In genomic region chr6:6707143-6707542, GRCh38 we compare ENCODE assay signal across 22 cellular contexts.
A peak's percentile ranks its signal among the peaks of the same experiment; 100 is the strongest.
DNase-seq lines count a peak whose midpoint lies in the region; ATAC-seq, FAIRE-seq and TF ChIP-seq lines count a peak whose summit lies in the region.
"Had no signal": no experiment of that assay in that cellular context is flagged by ENCODE, and none has a peak within 500 bp of the region (broad histone marks: within the 10 kb centered on the region; RNA-seq: fewer than 3 reads in every experiment).

No MANE protein-coding gene starts in this region.

- no peak for TF ChIP-seq RAD21 in K562 (CRISPR knock-in tag; conservative IDR thresholded peaks at IDR 0.05 in 1 of 2, IDR thresholded peaks at IDR 0.05 in 1 of 2)

- no peak overlapping the region for H3K4me2 ChIP-seq in mammary epithelial cell (ENCODE audit: insufficient read depth, low read depth, low read length)
- no peak overlapping the region for H3K4me2 ChIP-seq in K562 (ENCODE audit: insufficient read depth, low read length)
- H3K4me2 ChIP-seq: SK-N-SH had no signal

- H2AFZ ChIP-seq in mammary epithelial cell (ENCODE audit: low read depth, low read length) (peak overlapping the region; percentile 25), K562 (ENCODE audit: low read depth, low read length) (peak overlapping the region; percentile 10)

- ATAC-seq in K562 = no peak
- peak; percentile 44 for ATAC-seq in left lobe of liver
- ATAC-seq in gastrocnemius medialis = no peak
- ATAC-seq: activated CD4-positive, alpha-beta T cell treated with anti-CD3 and anti-CD28 coated beads for 36 hours; activated CD8-positive, alpha-beta T cell treated with anti-CD3 and anti-CD28 coated beads, Interleukin-2, amount 10 ng/mL, durations not matched to agents 7 days and 5 days; activated naive CD8-positive, alpha-beta T cell treated with anti-CD3 and anti-CD28 coated beads, Interleukin-2, amount 50 U/mL, for 24 hours had no signal

- H3K9me3 ChIP-seq in mammary epithelial cell (replicated peaks; ENCODE audit: insufficient read depth, low read length) (no peaks in the 10 kb centered on the region), breast epithelium (no peaks in the 10 kb centered on the region), K562 (replicated peaks; ENCODE audit: control insufficient read depth, insufficient read depth, low read depth, low read length) (no peaks in the 10 kb centered on the region), gastrocnemius medialis (no peaks in the 10 kb centered on the region), small intestine (ENCODE audit: control insufficient read depth, low read depth) (no peaks in the 10 kb centered on the region)
- H3K9me3 ChIP-seq: SK-N-SH had no signal

- BruUV-seq in mammary epithelial cell (replicated peaks; lab: Mats Ljungman, UMichigan) = no TSS peak
- no TSS peak for BruUV-seq in K562 (replicated peaks; lab: Mats Ljungman, UMichigan)

- POLR2A ChIA-PET in K562 (lab: Yijun Ruan, JAX) = no interaction called here

- H3K4me1 ChIP-seq in mammary epithelial cell (ENCODE audit: insufficient read depth, low read length) (peaks cover 9% of the 10 kb centered on the region), breast epithelium (no peaks in the 10 kb centered on the region), K562 (replicated peaks in 1 of 2; ENCODE audit: control insufficient read depth in 2 of 2, insufficient read depth in 2 of 2, low read length in 2 of 2) (peaks cover 38 to 65% of the 10 kb centered on the region in 2 experiments), urinary bladder (ENCODE audit: insufficient read depth) (no peaks in the 10 kb centered on the region), gastrocnemius medialis (no peaks in the 10 kb centered on the region), small intestine (ENCODE audit: control insufficient read depth in 2 of 2, insufficient read depth in 1 of 2, low read depth in 1 of 2, low read length in 1 of 2) (peaks cover 0 to 8% of the 10 kb centered on the region in 2 donors)

- H3K9ac ChIP-seq in mammary epithelial cell (ENCODE audit: insufficient read depth, low read length) (no peak overlapping the region), K562 (ENCODE audit: insufficient read depth in 1 of 2, low read depth in 2 of 2, low read length in 2 of 2) (no peak overlapping the region)
- H3K9ac ChIP-seq: SK-N-SH had no signal

- in situ Hi-C loops in mammary epithelial cell (cut with MboI; ENCODE audit: low sequenced_read_pairs in 2 of 2) (loop anchor here in 1 of 2 donors (25.0 kb wide), 1 partner anchor 905 kb away; no protein-coding TSS in a partner anchor), K562 (cut with MboI) (no loop called here), gastrocnemius medialis (cut with MboI; ENCODE audit: low sequenced_read_pairs in 4 of 4) (no loop called here)

- no peak for TF ChIP-seq POLR2A in breast epithelium (IDR thresholded peaks at IDR 0.05)
- no peak for TF ChIP-seq POLR2A in K562 (conservative IDR thresholded peaks at IDR 0.05)
- TF ChIP-seq POLR2A in gastrocnemius medialis (IDR thresholded peaks at IDR 0.05) = no peak

- H4K20me1 ChIP-seq in mammary epithelial cell (ENCODE audit: insufficient read depth, low read length) (no peaks in the 10 kb centered on the region), K562 (replicated peaks; ENCODE audit: control insufficient read depth, insufficient read depth, low read length) (no peaks in the 10 kb centered on the region)

- H3K9me1 ChIP-seq in K562 (ENCODE audit: control insufficient read depth, insufficient read depth, low read length) = no peaks in the 10 kb centered on the region

- 95% methylated on average over 5 of the region's 6 CpGs for WGBS in mammary epithelial cell (ENCODE audit: low coverage, missing lambda C conversion rate)
- WGBS in K562 (ENCODE audit: insufficient coverage, low coverage, missing lambda C conversion rate) = 95% methylated on average over 6 of the region's 6 CpGs
- WGBS in urinary bladder = 91% methylated on average over 6 of the region's 6 CpGs
- 88 to 93% (median 92%) methylated on average over 6 of the region's 6 CpGs for WGBS in small intestine, 3 donors

- CTCF ChIA-PET in mammary epithelial cell (lab: Charles Lee; ENCODE audit: low non-redundant PET) (no interaction called here), K562 (lab: Yijun Ruan, JAX; ENCODE audit: low intra/inter-chr PET ratio) (no interaction called here)

- H3K27ac ChIP-seq in mammary epithelial cell (ENCODE audit: insufficient read depth, low read depth, low read length) (no peak overlapping the region), breast epithelium (no peak overlapping the region), K562 (ENCODE audit: extremely low read depth, low read depth, low read length) (no peak overlapping the region), urinary bladder (ENCODE audit: low read depth) (peak overlapping the region; percentile 14), gastrocnemius medialis (no peak overlapping the region), small intestine (ENCODE audit: low read depth in 1 of 2, low read length in 1 of 2) (no peak overlapping the region)

- no peak for TF ChIP-seq CTCF in mammary epithelial cell (conservative IDR thresholded peaks at IDR 0.05 in 1 of 2, IDR thresholded peaks at IDR 0.05 in 1 of 2; ENCODE audit: extremely low read depth in 1 of 2, insufficient read depth in 1 of 2, low read depth in 1 of 2, low read length in 2 of 2)
- TF ChIP-seq CTCF in breast epithelium (IDR thresholded peaks at IDR 0.05) = no peak
- TF ChIP-seq CTCF in K562 (IDR thresholded peaks at IDR 0.05 in 2 of 3, conservative IDR thresholded peaks at IDR 0.05 in 1 of 3; ENCODE audit: insufficient read depth in 2 of 3, low read depth in 1 of 3, low read length in 3 of 3) = no peak
- TF ChIP-seq CTCF in gastrocnemius medialis (IDR thresholded peaks at IDR 0.05 in 4 of 5, conservative IDR thresholded peaks at IDR 0.05 in 1 of 5) = no peak

- TF ChIP-seq EP300 in K562 (IDR thresholded peaks at IDR 0.05; ENCODE audit: low read length) = no peak

- no peak overlapping the region for H3K4me3 ChIP-seq in mammary epithelial cell (replicated peaks in 1 of 3; ENCODE audit: insufficient read depth in 1 of 3, low read depth in 2 of 3, low read length in 3 of 3)
- H3K4me3 ChIP-seq in breast epithelium = no peak overlapping the region
- H3K4me3 ChIP-seq in K562 = no peak overlapping the region
- H3K4me3 ChIP-seq in urinary bladder (ENCODE audit: low read depth, low read length) = no peak overlapping the region
- no peak overlapping the region for H3K4me3 ChIP-seq in gastrocnemius medialis
- H3K4me3 ChIP-seq in small intestine (ENCODE audit: low read depth in 1 of 2, low read length in 2 of 2) = no peak overlapping the region

- intact Hi-C loops in mammary epithelial cell (cut with micrococcal nuclease) (no loop called here), breast epithelium (cut with DNase I; ENCODE audit: low total_unique reads) (no loop called here), K562 (cut with micrococcal nuclease) (no loop called here), gastrocnemius medialis (cut with DNase I; ENCODE audit: low total_unique reads) (no loop called here)

- H3K36me3 ChIP-seq in mammary epithelial cell (ENCODE audit: insufficient read depth, low read length) (no peaks in the 10 kb centered on the region), breast epithelium (no peaks in the 10 kb centered on the region), K562 (ENCODE audit: control insufficient read depth, insufficient read depth, low read length) (no peaks in the 10 kb centered on the region), urinary bladder (ENCODE audit: insufficient read depth) (no peaks in the 10 kb centered on the region), gastrocnemius medialis (no peaks in the 10 kb centered on the region), small intestine (ENCODE audit: control insufficient read depth in 2 of 2, insufficient read depth in 2 of 2, low read length in 2 of 2) (no peaks in the 10 kb centered on the region)

- DNase-seq in mammary epithelial cell (no peak), breast epithelium (ENCODE audit: low spot score in 2 of 2) (no peak), K562 (ENCODE audit: extremely low read depth in 1 of 4, low spot score in 3 of 4) (no peak), left lobe of liver (ENCODE audit: low spot score) (no peak), activated gamma-delta T cell (lab: John Stamatoyannopoulos, UW) (no peak), gastrocnemius medialis (no peak), small intestine (no peak)
- DNase-seq: 8988T; activated CD4-positive, alpha-beta T cell treated with anti-CD3 and anti-CD28 coated beads for 36 hours; activated CD8-positive, alpha-beta T cell treated with anti-CD3 and anti-CD28 coated beads, Interleukin-2, amount 10 ng/mL, durations not matched to agents 7 days and 5 days; activated gamma-delta T cell treated with Interleukin-2 at 50 U/mL for 16 hours; activated naive CD8-positive, alpha-beta T cell treated with anti-CD3 and anti-CD28 coated beads, Interleukin-2, amount 50 U/mL, for 24 hours; cerebellar nuclear complex; DMS153; naive B cell; NCI-H1092 treated with DMSO at 0.1 percent for 48 hours; NCI-H2029 treated with DMSO at 0.1 percent for 48 hours; NCI-H226; NCI-H69; SK-N-SH had no signal

- H3K27me3 ChIP-seq in mammary epithelial cell (ENCODE audit: insufficient read depth, low read length) (no peaks in the 10 kb centered on the region), breast epithelium (no peaks in the 10 kb centered on the region), K562 (ENCODE audit: control insufficient read depth in 2 of 2, insufficient read depth in 2 of 2, low read length in 2 of 2) (no peaks in the 10 kb centered on the region), gastrocnemius medialis (no peaks in the 10 kb centered on the region), small intestine (ENCODE audit: control insufficient read depth in 2 of 2, insufficient read depth in 2 of 2, low read length in 2 of 2) (no peaks in the 10 kb centered on the region)

- H3K79me2 ChIP-seq in mammary epithelial cell (ENCODE audit: insufficient read depth, low read length) (no peaks in the 10 kb centered on the region), K562 (ENCODE audit: control insufficient read depth, insufficient read depth, low read length) (no peaks in the 10 kb centered on the region)

- dilution Hi-C loops in mammary epithelial cell (cut with HindIII; ENCODE audit: low sequenced_read_pairs) = loop anchor here (25.0 kb wide), 1 partner anchor 555 kb away; no protein-coding TSS in a partner anchor

- FAIRE-seq in K562 (lab: Jason Lieb, UNC) (no peak), small intestine (lab: Jason Lieb, UNC) (no peak)
- FAIRE-seq: endothelial cell of umbilical vein had no signal

TF ChIP-seq in K562, 482 proteins besides CTCF, POLR2A, EP300 and RAD21 (continues in another document):
- TF ChIP-seq ZNF174 (CRISPR knock-in tag; IDR thresholded peaks at IDR 0.05) (no peak), CCNT2 (IDR thresholded peaks at IDR 0.05; ENCODE audit: borderline replicate concordance, extremely low read depth, insufficient read length, low read depth, low read length) (no peak), ERF (CRISPR knock-in tag; IDR thresholded peaks at IDR 0.05) (no peak), MEF2A (IDR thresholded peaks at IDR 0.05; ENCODE audit: control insufficient read depth, low read depth, low read length) (no peak), RBM22 (IDR thresholded peaks at IDR 0.05; ENCODE audit: low read depth, low read length, poor library complexity, severe bottlenecking) (no peak), NFE2 (IDR thresholded peaks at IDR 0.05; ENCODE audit: low read depth) (no peak), RNF2 (IDR thresholded peaks at IDR 0.05) (no peak)
